In genomic region chr6:167795874-167796667, GRCh38 we compare ENCODE assay signal across 8 cellular contexts. TPM values are rescaled to one million over a fixed set of nuclear protein-coding genes. Genes with fewer than 3 reads are reported as not detected.
DNase-seq lines count a peak whose midpoint lies in the region; ATAC-seq and TF ChIP-seq lines count a peak whose summit lies in the region.

No MANE protein-coding gene starts in this region.

- peak; percentile 66 to 74 for ATAC-seq in lower lobe of right lung
- no peak for ATAC-seq in GM21367 (IDR thresholded peaks at IDR 0.05; ENCODE audit: unreplicated experiment)

- intact Hi-C loops in lower lobe of right lung (cut with DNase I): no loop called here

- H3K27ac ChIP-seq in lower lobe of right lung: no peak overlapping the region
- no peak overlapping the region for H3K27ac ChIP-seq in substantia nigra (ENCODE audit: low read depth, low read length, poor library complexity, severe bottlenecking)
- no peak overlapping the region for H3K27ac ChIP-seq in effector memory CD4-positive, alpha-beta T cell (ENCODE audit: insufficient read depth, low read length, poor library complexity, severe bottlenecking)

- DNase-seq in NCI-H1417 (lab: John Stamatoyannopoulos, UW) (peak in 2 of 3 experiments; percentile 72 to 83), NCI-H1417 treated with DMSO at 0.1 percent for 48 hours (lab: John Stamatoyannopoulos, UW) (no peak), cerebellar cortex (ENCODE audit: low spot score) (peak; percentile 78), lower lobe of right lung (peak; percentile 58), substantia nigra (lab: John Stamatoyannopoulos, UW) (peak in 34 of 49 donors; percentile 13 to 72 (median 44)), NCI-H1694 (lab: John Stamatoyannopoulos, UW) (no peak)
- DNase-seq in effector memory CD4-positive, alpha-beta T cell: no peak

- peaks cover 9% of the 10 kb centered on the region for H3K4me1 ChIP-seq in lower lobe of right lung
- peaks cover 7% of the 10 kb centered on the region for H3K4me1 ChIP-seq in effector memory CD4-positive, alpha-beta T cell (ENCODE audit: control insufficient read depth, insufficient read depth, low read length, poor library complexity, severe bottlenecking)

- peak overlapping the region; percentile 52 for H3K4me3 ChIP-seq in lower lobe of right lung
- no peak overlapping the region for H3K4me3 ChIP-seq in effector memory CD4-positive, alpha-beta T cell (ENCODE audit: insufficient read depth, low read depth, low read length, poor library complexity, severe bottlenecking)

- no peaks in the 10 kb centered on the region for H3K36me3 ChIP-seq in lower lobe of right lung
- no peaks in the 10 kb centered on the region for H3K36me3 ChIP-seq in effector memory CD4-positive, alpha-beta T cell (ENCODE audit: control insufficient read depth, insufficient read depth, low read length)

- H3K27me3 ChIP-seq in lower lobe of right lung (ENCODE audit: low read depth): peaks cover 6% of the 10 kb centered on the region
- peaks cover 8% of the 10 kb centered on the region for H3K27me3 ChIP-seq in effector memory CD4-positive, alpha-beta T cell (replicated peaks; ENCODE audit: control insufficient read depth, insufficient read depth, low read length, poor library complexity, severe bottlenecking)

- peak; percentile 18 for TF ChIP-seq CTCF in lower lobe of right lung (IDR thresholded peaks at IDR 0.05)

- H3K9me3 ChIP-seq in lower lobe of right lung: no peaks in the 10 kb centered on the region
- H3K9me3 ChIP-seq in effector memory CD4-positive, alpha-beta T cell (ENCODE audit: control insufficient read depth, low read length): no peaks in the 10 kb centered on the region

RNA-seq across cellular contexts. Expression of gene AFDN, which starts 30.6 kb away (rescaled TPM):
- 167 TPM for total RNA-seq in lower lobe of right lung

Comparison
In these comparisons a context has a peak if more than half of its experiments do, and no peak if none do; other contexts are left out.
1. DNase-seq: peak in NCI-H1417 (2 of 3), cerebellar cortex (single experiment), lower lobe of right lung (single experiment) and substantia nigra (34 of 49); none in NCI-H1417 treated with DMSO at 0.1 percent for 48 hours (single experiment), NCI-H1694 (single experiment) and effector memory CD4-positive, alpha-beta T cell (0 of 3).